ENCODE assay signal across 8 cellular contexts in the genomic region with DNA sequence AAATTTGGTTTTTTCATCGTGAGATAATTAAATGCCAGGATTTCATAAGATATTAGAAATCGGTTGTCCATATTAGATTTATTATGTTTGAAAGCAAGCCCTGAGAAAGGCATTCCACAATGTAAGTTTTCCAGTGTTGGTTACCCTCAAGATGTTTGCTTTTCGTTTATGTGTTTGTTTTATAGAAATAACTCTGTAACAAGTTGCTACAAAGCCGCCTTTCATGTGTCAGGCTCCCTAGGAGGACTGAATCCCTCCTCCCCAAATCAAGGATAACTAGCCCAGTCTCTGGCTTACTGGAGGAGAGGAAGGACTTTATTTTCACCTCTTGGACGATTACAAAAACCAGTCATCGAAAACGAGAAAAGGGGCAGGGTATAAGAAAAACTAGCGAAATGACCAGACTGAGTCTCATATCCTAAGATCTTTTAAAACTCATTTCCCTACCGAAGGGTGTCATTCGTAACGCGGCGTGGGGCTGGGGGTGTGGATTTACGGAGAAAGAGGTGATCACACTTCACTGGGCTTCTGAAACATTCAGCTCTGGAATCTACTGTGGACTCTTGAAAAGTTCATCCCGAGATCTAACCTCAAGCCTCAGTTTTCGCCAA. TPM values are rescaled to one million over a fixed set of nuclear protein-coding genes. Genes with fewer than 3 reads are reported as not detected.
DNase-seq lines count a peak whose midpoint lies in the region; ATAC-seq lines count a peak whose summit lies in the region.

No MANE protein-coding gene starts in this region.

- ATAC-seq in HG03045 (IDR thresholded peaks at IDR 0.05; ENCODE audit: unreplicated experiment), result peak; percentile 20
- peak; percentile 20 to 23 for ATAC-seq in activated T-cell treated with anti-CD3 and anti-CD28 coated beads, Interleukin-2, amount 50 U/mL, for 4 hours

- no peaks in the 10 kb centered on the region for H3K27me3 Mint-ChIP-seq in activated T-cell treated with anti-CD3 and anti-CD28 coated beads, Interleukin-2, amount 50 U/mL, for 4 hours (ENCODE audit: low read depth)

- no peaks in the 10 kb centered on the region for H3K36me3 ChIP-seq in iPS-15b (ENCODE audit: control insufficient read depth, insufficient read depth, low read length)

- peak overlapping the region; percentile 93 for H3K4me3 Mint-ChIP-seq in activated T-cell treated with anti-CD3 and anti-CD28 coated beads, Interleukin-2, amount 50 U/mL, for 4 hours

- H3K4me1 Mint-ChIP-seq in activated T-cell treated with anti-CD3 and anti-CD28 coated beads, Interleukin-2, amount 50 U/mL, for 4 hours (ENCODE audit: low read depth), result peaks cover 37% of the 10 kb centered on the region

- H3K9ac ChIP-seq in iPS-15b (ENCODE audit: low read depth, low read length), result peak overlapping the region; percentile 98

- H3K27me3 ChIP-seq in iPS-15b (ENCODE audit: control insufficient read depth, insufficient read depth, low read length), result no peaks in the 10 kb centered on the region

- DNase-seq in activated CD8-positive, alpha-beta memory T cell treated with anti-CD3 and anti-CD28 coated beads for 48 hours (ENCODE audit: low read depth in 2 of 3, low spot score in 2 of 3), result peak in 2 of 3 experiments; percentile 3 to 24
- DNase-seq in activated CD8-positive, alpha-beta memory T cell treated with anti-CD3 and anti-CD28 coated beads for 24 hours, result no peak
- no peak for DNase-seq in activated T-cell treated with anti-CD3 and anti-CD28 coated beads, Interleukin-2, amount 50 U/mL, for 4 hours
- DNase-seq in stimulated activated CD4-positive, alpha-beta T cell treated with anti-CD3 and anti-CD28 coated beads, Interleukin-15, amount 100 ng/mL, for 48 hours (ENCODE audit: low read depth in 2 of 2), result peak; percentile 37 to 41
- no peak for DNase-seq in NCI-H2107 (lab: John Stamatoyannopoulos, UW)
- no peak for DNase-seq in amygdala (lab: John Stamatoyannopoulos, UW)

- peaks cover 4% of the 10 kb centered on the region for H3K36me3 Mint-ChIP-seq in activated T-cell treated with anti-CD3 and anti-CD28 coated beads, Interleukin-2, amount 50 U/mL, for 4 hours (ENCODE audit: insufficient read depth)

- no peaks in the 10 kb centered on the region for H3K4me1 ChIP-seq in iPS-15b (ENCODE audit: control insufficient read depth, insufficient read depth, low read length)

- no peaks in the 10 kb centered on the region for H3K9me3 ChIP-seq in iPS-15b (ENCODE audit: control insufficient read depth, insufficient read depth, low read length)

- no peaks in the 10 kb centered on the region for H3K9me3 Mint-ChIP-seq in activated T-cell treated with anti-CD3 and anti-CD28 coated beads, Interleukin-2, amount 50 U/mL, for 4 hours

- H3K4me3 ChIP-seq in iPS-15b (ENCODE audit: low read depth, low read length), result peak overlapping the region; percentile 97

RNA-seq across cellular contexts. Expression of a gene that starts 1.0 kb away (rescaled TPM):
- 10 to 100 TPM; 14.6 to 18.3 (median 14.6) TPM for total RNA-seq in activated T-cell treated with anti-CD3 and anti-CD28 coated beads, Interleukin-2, amount 50 U/mL, for 4 hours

RNA-seq across cellular contexts. Expression of a gene that starts 1.6 kb away (rescaled TPM):
- total RNA-seq in activated T-cell treated with anti-CD3 and anti-CD28 coated beads, Interleukin-2, amount 50 U/mL, for 4 hours, result 1 to 10 TPM; 6.5 to 8.4 (median 6.5) TPM

RNA-seq across cellular contexts. Expression of a gene that starts 49.2 kb away (rescaled TPM):
- under 1 TPM; 0.66 to 0.84 (median 0.76) TPM for total RNA-seq in activated T-cell treated with anti-CD3 and anti-CD28 coated beads, Interleukin-2, amount 50 U/mL, for 4 hours

Comparison
In these comparisons a context has a peak if more than half of its experiments do, and no peak if none do; other contexts are left out.
1. DNase-seq: peak in activated CD8-positive, alpha-beta memory T cell treated with anti-CD3 and anti-CD28 coated beads for 48 hours (2 of 3) and stimulated activated CD4-positive, alpha-beta T cell treated with anti-CD3 and anti-CD28 coated beads, Interleukin-15, amount 100 ng/mL, for 48 hours (2 of 2); none in activated CD8-positive, alpha-beta memory T cell treated with anti-CD3 and anti-CD28 coated beads for 24 hours (single experiment), activated T-cell treated with anti-CD3 and anti-CD28 coated beads, Interleukin-2, amount 50 U/mL, for 4 hours (single experiment), NCI-H2107 (single experiment) and amygdala (0 of 56).